Comparison of ENCODE assay signal across 12 cellular contexts in genomic region chr19:5631511-5632240, GRCh38. TPM values are rescaled to one million over a fixed set of nuclear protein-coding genes. Genes with fewer than 3 reads are reported as not detected.
DNase-seq lines count a peak whose midpoint lies in the region; ATAC-seq, FAIRE-seq and TF ChIP-seq lines count a peak whose summit lies in the region.
"Had no signal": no experiment of that assay in that cellular context is flagged by ENCODE, and none has a peak within 500 bp of the region (broad histone marks: within the 10 kb centered on the region; RNA-seq: fewer than 3 reads in every experiment).

No MANE protein-coding gene starts in this region.

- peaks cover 5% of the 10 kb centered on the region for H3K4me1 Mint-ChIP-seq in neural progenitor cell

- no peak for FAIRE-seq in A549 (lab: Jason Lieb, UNC)
- FAIRE-seq: H54, RCC 7860 had no signal

- H3K4me3 ChIP-seq in A549 (no peak overlapping the region), PC-3 (ENCODE audit: low read length) (no peak overlapping the region), neutrophil (ENCODE audit: low read depth in 1 of 2, low read length in 1 of 2) (no peak overlapping the region), neural progenitor cell (no peak overlapping the region)
- H3K4me3 ChIP-seq: mucosa of descending colon had no signal

- no peak for TF ChIP-seq CTCF in A549 (IDR thresholded peaks at IDR 0.05)
- TF ChIP-seq CTCF in PC-3 (conservative IDR thresholded peaks at IDR 0.05; ENCODE audit: low read depth, low read length): no peak
- TF ChIP-seq CTCF in neutrophil (IDR thresholded peaks at IDR 0.05): no peak
- no peak for TF ChIP-seq CTCF in neural progenitor cell (IDR thresholded peaks at IDR 0.05)

- H3K27me3 Mint-ChIP-seq in neural progenitor cell (ENCODE audit: insufficient read depth, low read depth): no peaks in the 10 kb centered on the region

- no peak overlapping the region for H3K4me2 ChIP-seq in A549
- no peak overlapping the region for H3K4me2 ChIP-seq in PC-3 (ENCODE audit: low read length)
- H3K4me2 ChIP-seq in neural progenitor cell: no peak overlapping the region

- H3K79me2 ChIP-seq in PC-3 (ENCODE audit: low read length) (peaks cover 100% of the 10 kb centered on the region), neural progenitor cell (ENCODE audit: low read depth) (peaks cover 100% of the 10 kb centered on the region)

- H3K4me3 Mint-ChIP-seq in neural progenitor cell: no peak overlapping the region

- no TSS peak for BruUV-seq in PC-3 (replicated peaks; lab: Mats Ljungman, UMichigan)

- H3K36me3 ChIP-seq in PC-3 (ENCODE audit: low read depth, low read length): peaks cover 63% of the 10 kb centered on the region
- H3K36me3 ChIP-seq in neutrophil: peaks cover 26% of the 10 kb centered on the region
- peaks cover 10% of the 10 kb centered on the region for H3K36me3 ChIP-seq in neural progenitor cell

- H3K4me1 ChIP-seq in A549 (peaks cover 9% of the 10 kb centered on the region; the same call in 2 of the 3 replicates), PC-3 (ENCODE audit: insufficient read depth, low read length) (no peaks in the 10 kb centered on the region; the same call in 1 of the 2 replicates), neutrophil (ENCODE audit: control insufficient read depth in 1 of 2, insufficient read depth in 1 of 2, low read depth in 1 of 2, low read length in 1 of 2) (peaks cover 60 to 62% of the 10 kb centered on the region in 2 experiments), neural progenitor cell (no peaks in the 10 kb centered on the region)

- peaks cover 69% of the 10 kb centered on the region for H4K20me1 ChIP-seq in PC-3 (ENCODE audit: low read length)
- H4K20me1 ChIP-seq in neural progenitor cell (ENCODE audit: low read depth): peaks cover 97% of the 10 kb centered on the region

- CTCF ChIA-PET in A549 (lab: Yijun Ruan, JAX): no interaction called here
- CTCF ChIA-PET in PC-3 (lab: Charles Lee): no interaction called here

- H3K27ac ChIP-seq in A549 (no peak overlapping the region), PC-3 (ENCODE audit: low read length) (no peak overlapping the region), neutrophil (peak overlapping the region; percentile 73), neural progenitor cell (no peak overlapping the region)

- no peak for ATAC-seq in A549
- ATAC-seq in PC-3: 0 out of 2 replicates have a peak, but pooled peaks have one; percentile 18
- ATAC-seq: mucosa of descending colon had no signal

- H3K9me3 ChIP-seq in A549 (no peaks in the 10 kb centered on the region), PC-3 (ENCODE audit: low read length) (no peaks in the 10 kb centered on the region), neutrophil (no peaks in the 10 kb centered on the region), neural progenitor cell (ENCODE audit: low read depth) (no peaks in the 10 kb centered on the region)
- H3K9me3 ChIP-seq: mucosa of descending colon had no signal

- H3K27ac Mint-ChIP-seq in neural progenitor cell: no peak overlapping the region

- no peak for TF ChIP-seq POLR2A in A549 (IDR thresholded peaks at IDR 0.05; ENCODE audit: low read length)

- H3K9me3 Mint-ChIP-seq in neural progenitor cell: no peaks in the 10 kb centered on the region

- POLR2A ChIA-PET in A549 (lab: Yijun Ruan, JAX): no interaction called here
- POLR2A ChIA-PET in PC-3 (lab: Charles Lee; ENCODE audit: unreplicated experiment): interaction anchor here (0.6 kb wide), 1 partner anchor 13 kb away, joined by 3 read pairs; no protein-coding TSS in a partner anchor

- intact Hi-C loops in PC-3 (cut with micrococcal nuclease): no loop called here

- DNase-seq in A549 (ENCODE audit: low read depth in 1 of 2, low spot score in 1 of 2) (no peak), PC-3 (no peak), fibroblast of peridontal ligament (ENCODE audit: extremely low read depth) (peak; percentile 48), neural progenitor cell (ENCODE audit: low spot score) (no peak), epidermal melanocyte (ENCODE audit: insufficient read length, low spot score) (no peak), hippocampal formation (lab: John Stamatoyannopoulos, UW) (no peak), ureter (ENCODE audit: low spot score) (no peak)
- DNase-seq: mucosa of descending colon; stimulated activated CD4-positive, alpha-beta T cell treated with anti-CD3 and anti-CD28 coated beads, Interleukin-12 subunit alpha, Interleukin-12 subunit beta, amount 100 ng/mL, for 4 hours had no signal

- H3K9ac ChIP-seq in PC-3 (ENCODE audit: low read length): no peak overlapping the region
- H3K9ac ChIP-seq in neural progenitor cell: no peak overlapping the region

- no peaks in the 10 kb centered on the region for H3K27me3 ChIP-seq in PC-3 (ENCODE audit: low read length)
- H3K27me3 ChIP-seq in neutrophil: no peaks in the 10 kb centered on the region
- H3K27me3 ChIP-seq in neural progenitor cell: no peaks in the 10 kb centered on the region

- H3K9me2 ChIP-seq in PC-3 (replicated peaks; ENCODE audit: low read length): no peaks in the 10 kb centered on the region

- 94% methylated on average over 9 of the region's 9 CpGs for WGBS in A549 (ENCODE audit: missing lambda C conversion rate)

- H2AFZ ChIP-seq in PC-3 (ENCODE audit: low read length) (no peak overlapping the region), neural progenitor cell (replicated peaks) (no peak overlapping the region)

- peaks cover 17% of the 10 kb centered on the region for H3K36me3 Mint-ChIP-seq in neural progenitor cell

- no peaks in the 10 kb centered on the region for H3F3A ChIP-seq in PC-3 (ENCODE audit: low read length, unreplicated experiment)
- H3F3A ChIP-seq in neural progenitor cell (ENCODE audit: low read depth): peaks cover 5% of the 10 kb centered on the region

- TF ChIP-seq RAD21 in A549 (conservative IDR thresholded peaks at IDR 0.05 in 1 of 2, IDR thresholded peaks at IDR 0.05 in 1 of 2): no peak

- TF ChIP-seq EP300 in A549 (IDR thresholded peaks at IDR 0.05): no peak

TF ChIP-seq in A549, 52 proteins besides CTCF, POLR2A, EP300 and RAD21:
- TF ChIP-seq HES2 (IDR thresholded peaks at IDR 0.05): no peak
- peak; percentile 88 for TF ChIP-seq MAFK (IDR thresholded peaks at IDR 0.05; ENCODE audit: partially characterized antibody)

RNA-seq across cellular contexts. Expression of gene SAFB, which starts 8.8 kb away (rescaled TPM):
- polyA plus RNA-seq in A549 (2011; rRNA removed): 37.5 and 55.0 TPM in 2 replicates
- 94.3 and 109 TPM in 2 replicates for polyA plus RNA-seq in A549 (2012; cell fraction: cytosol; rRNA removed)
- polyA plus RNA-seq in A549 (2012; cell fraction: nucleus; rRNA removed): 182 and 209 TPM in 2 replicates
- polyA plus RNA-seq in A549 (2017; fragmentation: RNase III; extraction: RNeasy Plus Mini Kit Qiagen cat#74134 plus additional on column Dnase treatment): 69.8 to 74.3 TPM (median 74.0 TPM) in 3 replicates
- 16.4 and 17.4 TPM in 2 replicates for polyA minus RNA-seq in A549 (2011; rRNA and poly(A)+ RNA removed)
- 94.9 and 164 TPM in 2 replicates for total RNA-seq in PC-3 (2014; rRNA removed)
- 57.9 and 89.2 TPM in 2 replicates for total RNA-seq in neural progenitor cell (ENCODE audit: low replicate concordance)
- total RNA-seq in ureter: 90.0 TPM

RNA-seq across cellular contexts. Expression of gene SAFB2, which starts 9.1 kb away (rescaled TPM):
- polyA plus RNA-seq in A549 (2011; rRNA removed) (23.4 and 33.2 TPM in 2 replicates), A549 (2017; fragmentation: RNase III; extraction: RNeasy Plus Mini Kit Qiagen cat#74134 plus additional on column Dnase treatment) (42.2 to 52.3 TPM (median 51.2 TPM) in 3 replicates)
- 40.5 and 46.1 TPM in 2 replicates for polyA plus RNA-seq in A549 (2012; cell fraction: cytosol; rRNA removed)
- 49.2 and 67.8 TPM in 2 replicates for polyA plus RNA-seq in A549 (2012; cell fraction: nucleus; rRNA removed)
- 25.1 and 29.9 TPM in 2 replicates for polyA minus RNA-seq in A549 (2011; rRNA and poly(A)+ RNA removed)
- total RNA-seq in PC-3 (2014; rRNA removed) (77.5 and 101 TPM in 2 replicates), neural progenitor cell (ENCODE audit: low replicate concordance) (45.2 and 53.3 TPM in 2 replicates), ureter (105 TPM)

RNA-seq across cellular contexts. Expression of gene MICOS13, which starts 48.6 kb away (rescaled TPM):
- polyA plus RNA-seq in A549 (2011; rRNA removed) (19.1 and 20.5 TPM in 2 replicates), A549 (2017; fragmentation: RNase III; extraction: RNeasy Plus Mini Kit Qiagen cat#74134 plus additional on column Dnase treatment) (43.1 to 48.8 TPM (median 48.6 TPM) in 3 replicates)
- 60.3 and 75.4 TPM in 2 replicates for polyA plus RNA-seq in A549 (2012; cell fraction: cytosol; rRNA removed)
- 50.4 and 61.7 TPM in 2 replicates for polyA plus RNA-seq in A549 (2012; cell fraction: nucleus; rRNA removed)
- 9.2 and 11.4 TPM in 2 replicates for polyA minus RNA-seq in A549 (2011; rRNA and poly(A)+ RNA removed)
- total RNA-seq in PC-3 (2014; rRNA removed) (331 and 456 TPM in 2 replicates), neural progenitor cell (ENCODE audit: low replicate concordance) (7.5 and 15.0 TPM in 2 replicates), ureter (68.4 TPM)

RNA-seq across cellular contexts. Expression of gene HSD11B1L, which starts 49.2 kb away (rescaled TPM):
- 2.5 and 2.8 TPM in 2 replicates for polyA plus RNA-seq in A549 (2011; rRNA removed)
- 3.9 and 5.9 TPM in 2 replicates for polyA plus RNA-seq in A549 (2012; cell fraction: cytosol; rRNA removed)
- 6.4 and 7.5 TPM in 2 replicates for polyA plus RNA-seq in A549 (2012; cell fraction: nucleus; rRNA removed)
- polyA plus RNA-seq in A549 (2017; fragmentation: RNase III; extraction: RNeasy Plus Mini Kit Qiagen cat#74134 plus additional on column Dnase treatment): 2.7 to 4.8 TPM (median 4.8 TPM) in 3 replicates
- polyA minus RNA-seq in A549 (2011; rRNA and poly(A)+ RNA removed): 0.87 and 1.2 TPM in 2 replicates
- total RNA-seq in PC-3 (2014; rRNA removed): 8.6 and 10.9 TPM in 2 replicates
- total RNA-seq in neural progenitor cell (ENCODE audit: low replicate concordance): 7.7 and 60.5 TPM in 2 replicates
- 2.8 TPM for total RNA-seq in ureter

RNA-seq across cellular contexts. Expression of gene RPL36, which starts 58.4 kb away (rescaled TPM):
- polyA plus RNA-seq in A549 (2011; rRNA removed) (329 and 368 TPM in 2 replicates), A549 (2017; fragmentation: RNase III; extraction: RNeasy Plus Mini Kit Qiagen cat#74134 plus additional on column Dnase treatment) (1,385 to 1,590 TPM (median 1,396 TPM) in 3 replicates)
- 807 and 852 TPM in 2 replicates for polyA plus RNA-seq in A549 (2012; cell fraction: cytosol; rRNA removed)
- polyA plus RNA-seq in A549 (2012; cell fraction: nucleus; rRNA removed): 274 and 372 TPM in 2 replicates
- 160 and 210 TPM in 2 replicates for polyA minus RNA-seq in A549 (2011; rRNA and poly(A)+ RNA removed)
- total RNA-seq in PC-3 (2014; rRNA removed) (2,190 and 2,470 TPM in 2 replicates), neural progenitor cell (ENCODE audit: low replicate concordance) (778 and 991 TPM in 2 replicates), ureter (962 TPM)
